Comparison of ENCODE assay signal across 8 cellular contexts in the genomic region with DNA sequence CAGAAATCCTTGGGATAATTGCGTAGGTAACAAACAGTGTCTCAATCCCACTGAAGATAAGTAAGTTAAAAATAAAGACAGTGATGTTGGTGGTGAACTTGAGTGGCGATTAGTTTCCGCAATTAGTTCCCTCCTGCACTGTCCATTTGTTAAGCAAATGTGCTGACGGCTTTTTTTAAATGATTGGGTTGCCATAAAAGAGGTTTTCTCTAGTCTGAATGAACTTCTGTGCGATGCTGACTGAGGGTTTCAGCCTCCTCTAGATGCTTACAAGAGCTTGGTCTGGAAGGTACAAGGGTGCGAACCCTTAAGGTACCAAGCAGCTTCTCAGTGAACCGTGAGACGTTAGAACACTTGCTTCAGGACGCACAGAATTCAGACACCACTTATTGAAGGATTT. TPM values are rescaled to one million over a fixed set of nuclear protein-coding genes. Genes with fewer than 3 reads are reported as not detected.
DNase-seq lines count a peak whose midpoint lies in the region; ATAC-seq, FAIRE-seq and TF ChIP-seq lines count a peak whose summit lies in the region.

No MANE protein-coding gene starts in this region.

- H3K4me3 ChIP-seq in iPS-20b (ENCODE audit: low read length) (peak overlapping the region; percentile 88), thymus (ENCODE audit: low read length) (peak overlapping the region; percentile 69)

- 9% methylated on average over 9 of the region's 9 CpGs for WGBS in thymus

- peaks cover 33% of the 10 kb centered on the region for H3K36me3 Mint-ChIP-seq in activated T-cell treated with anti-CD3 and anti-CD28 coated beads, Interleukin-2, amount 50 U/mL, for 24 hours (ENCODE audit: low read depth)

- H3K9ac ChIP-seq in iPS-20b (ENCODE audit: low read depth, low read length), result peak overlapping the region; percentile 1; the same call in 1 of the 2 replicates

- no peaks in the 10 kb centered on the region for H3K9me3 ChIP-seq in iPS-20b (ENCODE audit: insufficient read depth, low read depth, low read length)
- H3K9me3 ChIP-seq in thymus (ENCODE audit: control insufficient read depth), result no peaks in the 10 kb centered on the region

- no peak for TF ChIP-seq CTCF in VCaP (conservative IDR thresholded peaks at IDR 0.05)
- TF ChIP-seq CTCF in D721Med (IDR thresholded peaks at IDR 0.05; ENCODE audit: insufficient read depth, missing control alignments), result no peak

- H3K4me3 Mint-ChIP-seq in activated T-cell treated with anti-CD3 and anti-CD28 coated beads, Interleukin-2, amount 50 U/mL, for 24 hours, result peak overlapping the region; percentile 80

- H3K27ac Mint-ChIP-seq in activated T-cell treated with anti-CD3 and anti-CD28 coated beads, Interleukin-2, amount 50 U/mL, for 24 hours, result peak overlapping the region; percentile 78

- no peaks in the 10 kb centered on the region for H3K9me3 Mint-ChIP-seq in activated T-cell treated with anti-CD3 and anti-CD28 coated beads, Interleukin-2, amount 50 U/mL, for 24 hours

- peak overlapping the region; percentile 94 for H3K27ac ChIP-seq in VCaP
- H3K27ac ChIP-seq in iPS-20b (ENCODE audit: low read length), result no peak overlapping the region
- peak overlapping the region; percentile 37 for H3K27ac ChIP-seq in thymus (ENCODE audit: low read depth)

- H3K4me1 Mint-ChIP-seq in activated T-cell treated with anti-CD3 and anti-CD28 coated beads, Interleukin-2, amount 50 U/mL, for 24 hours (ENCODE audit: low read depth), result peaks cover 83% of the 10 kb centered on the region

- ATAC-seq in HG03280 (IDR thresholded peaks at IDR 0.05; ENCODE audit: unreplicated experiment), result no peak

- no peaks in the 10 kb centered on the region for H3K36me3 ChIP-seq in iPS-20b (ENCODE audit: insufficient read depth, low read depth, low read length)
- H3K36me3 ChIP-seq in thymus (ENCODE audit: control insufficient read depth, insufficient read depth), result no peaks in the 10 kb centered on the region

- peaks cover 3% of the 10 kb centered on the region for H3K27me3 Mint-ChIP-seq in activated T-cell treated with anti-CD3 and anti-CD28 coated beads, Interleukin-2, amount 50 U/mL, for 24 hours

- no peak for DNase-seq in activated T-cell treated with anti-CD3 and anti-CD28 coated beads, Interleukin-2, amount 50 U/mL, for 24 hours
- DNase-seq in activated T-cell treated with anti-CD3 and anti-CD28 coated beads, Interleukin-2, amount 50 U/mL, for 1 hour, result no peak
- DNase-seq in D721Med (ENCODE audit: insufficient read length, low spot score), result no peak
- no peak for DNase-seq in cerebellar cortex (ENCODE audit: low spot score)

- H3K4me1 ChIP-seq in iPS-20b (ENCODE audit: insufficient read depth, low read length) (no peaks in the 10 kb centered on the region; the same call in 1 of the 2 replicates), thymus (ENCODE audit: control insufficient read depth, insufficient read depth, low read length) (peaks cover 6% of the 10 kb centered on the region)

- FAIRE-seq in D721Med (lab: Jason Lieb, UNC), result no peak

- H3K27me3 ChIP-seq in iPS-20b (ENCODE audit: insufficient read depth, low read length), result peaks cover 58% of the 10 kb centered on the region
- H3K27me3 ChIP-seq in thymus (ENCODE audit: control insufficient read depth, insufficient read depth), result peaks cover 2% of the 10 kb centered on the region

RNA-seq across cellular contexts. Expression of a gene that starts 0.7 kb away (rescaled TPM):
- polyA plus RNA-seq in thymus, result 6.7 TPM
